In the genomic region with DNA sequence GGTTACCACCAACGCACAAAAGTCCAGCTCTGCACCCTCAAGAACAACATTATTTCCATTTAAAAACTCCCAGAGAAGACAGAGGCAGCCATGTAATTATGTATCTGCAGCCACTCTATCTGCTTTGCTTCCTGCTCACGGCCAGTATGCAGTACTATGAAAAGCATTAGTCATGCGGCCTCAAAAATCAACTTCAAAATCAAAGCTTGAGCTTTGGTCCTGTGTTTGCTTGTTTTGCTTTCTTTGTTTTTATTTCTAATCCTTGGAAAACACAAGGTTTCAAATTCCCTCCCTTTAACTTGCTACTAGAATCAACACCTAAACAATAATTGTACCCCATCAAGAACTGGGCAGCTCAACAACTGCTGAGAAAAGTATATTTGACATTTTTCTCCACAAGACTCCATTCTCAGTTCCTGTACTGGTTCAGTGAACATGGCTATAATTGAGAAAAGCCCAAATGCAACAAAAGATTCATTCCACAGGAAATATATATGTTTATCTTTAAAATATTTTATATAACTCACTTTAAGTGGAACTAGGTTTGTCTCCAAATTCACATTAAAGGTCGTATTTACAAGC, we compare ENCODE assay signal across 9 cellular contexts. TPM values are rescaled to one million over a fixed set of nuclear protein-coding genes. Genes with fewer than 3 reads are reported as not detected.
DNase-seq lines count a peak whose midpoint lies in the region; ATAC-seq and TF ChIP-seq lines count a peak whose summit lies in the region.
"Had no signal": no experiment of that assay in that cellular context is flagged by ENCODE, and none has a peak within 500 bp of the region (broad histone marks: within the 10 kb centered on the region; RNA-seq: fewer than 3 reads in every experiment).

No MANE protein-coding gene starts in this region.

- ATAC-seq in upper lobe of left lung (ENCODE audit: low FRiP score in 2 of 2) = no peak

- H3K4me1 ChIP-seq in left ventricle myocardium inferior = peaks cover 69% of the 10 kb centered on the region
- H3K4me1 ChIP-seq in upper lobe of left lung = peaks cover 0 to 6% (median 0%) of the 10 kb centered on the region in 4 donors

- peak overlapping the region; percentile 71 for H3K27ac ChIP-seq in left ventricle myocardium inferior (replicated peaks)
- H3K27ac ChIP-seq in upper lobe of left lung = no peak overlapping the region

- 80 to 81% methylated on average over 4 of the region's 4 CpGs for whole genome bisulfite sequencing in upper lobe of left lung, 2 donors

- H3K27me3 ChIP-seq in left ventricle myocardium inferior (ENCODE audit: low read depth) = no peaks in the 10 kb centered on the region
- no peaks in the 10 kb centered on the region for H3K27me3 ChIP-seq in upper lobe of left lung

- DNase-seq in NCI-H345 (lab: John Stamatoyannopoulos, UW) (peak; percentile 1), NCI-H345 treated with DMSO at 0.1 percent for 48 hours (lab: John Stamatoyannopoulos, UW; ENCODE audit: unreplicated experiment) (no peak), SW480 (ENCODE audit: low spot score) (peak; percentile 30), left ventricle myocardium inferior (no peak), superior temporal gyrus (ENCODE audit: extremely low spot score) (peak; percentile 65), DMS79 treated with DMSO at 0.1 percent for 48 hours (lab: John Stamatoyannopoulos, UW) (no peak), upper lobe of left lung (no peak)
- DNase-seq in stimulated activated naive CD4-positive, alpha-beta T cell (lab: John Stamatoyannopoulos, UW) = no peak
- DNase-seq: nucleus accumbens had no signal

- TF ChIP-seq CTCF in left ventricle myocardium inferior (IDR thresholded peaks at IDR 0.05; ENCODE audit: borderline replicate concordance) (no peak), upper lobe of left lung (IDR thresholded peaks at IDR 0.05) (no peak)

- H3K4me3 ChIP-seq in left ventricle myocardium inferior (peak overlapping the region; percentile 25), upper lobe of left lung (no peak overlapping the region)

- H3K9me3 ChIP-seq in left ventricle myocardium inferior (replicated peaks) = no peaks in the 10 kb centered on the region
- H3K9me3 ChIP-seq in upper lobe of left lung = no peaks in the 10 kb centered on the region

- TF ChIP-seq EP300 in upper lobe of left lung (IDR thresholded peaks at IDR 0.05) = no peak

- no peak for TF ChIP-seq POLR2A in upper lobe of left lung (IDR thresholded peaks at IDR 0.05)

- intact Hi-C loops in left ventricle myocardium inferior (cut with micrococcal nuclease) = no loop called here

- H3K36me3 ChIP-seq in left ventricle myocardium inferior (no peaks in the 10 kb centered on the region), upper lobe of left lung (no peaks in the 10 kb centered on the region)

RNA-seq across cellular contexts. Expression of gene GBE1, which starts 37.6 kb away (rescaled TPM):
- total RNA-seq in left ventricle myocardium inferior (73.1 TPM), upper lobe of left lung (10 to 100 TPM; 19.9 to 40.9 (median 27.5) TPM)

Comparison
In these comparisons a context has a peak if more than half of its experiments do, and no peak if none do; other contexts are left out.
1. DNase-seq: peak in NCI-H345 (single experiment), SW480 (single experiment) and superior temporal gyrus (single experiment); none in NCI-H345 treated with DMSO at 0.1 percent for 48 hours (single experiment), left ventricle myocardium inferior (single experiment), DMS79 treated with DMSO at 0.1 percent for 48 hours (single experiment), upper lobe of left lung (0 of 2) and stimulated activated naive CD4-positive, alpha-beta T cell (0 of 6).